Comparison of ENCODE assay signal across 1 cellular context in the genomic region with DNA sequence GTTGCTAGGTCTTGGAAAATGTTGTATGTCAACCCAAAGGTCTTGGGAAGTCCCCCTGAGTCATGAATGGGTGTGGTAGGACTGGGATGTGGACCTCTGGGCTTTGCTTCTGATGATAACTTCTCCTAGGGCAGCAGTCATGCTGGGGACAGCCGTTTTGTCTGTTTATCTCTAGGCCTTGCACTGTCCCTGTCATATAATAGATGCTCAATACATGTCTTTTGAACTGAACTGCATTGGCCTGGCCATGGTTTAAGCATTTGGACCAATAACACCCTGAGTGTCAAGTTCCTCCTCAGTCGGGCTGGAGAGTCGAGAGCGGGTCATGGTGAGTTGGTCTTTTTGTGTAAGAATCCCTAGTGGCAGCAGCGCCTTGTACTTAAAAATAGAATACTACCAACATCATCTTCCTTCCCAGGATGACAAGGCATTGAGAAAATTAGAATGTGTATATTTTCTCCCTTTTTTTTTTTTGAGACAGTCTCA.
A peak's percentile ranks its signal among the peaks of the same experiment; 100 is the strongest.
TF ChIP-seq lines count a peak whose summit lies in the region.

No MANE protein-coding gene starts in this region.

TF ChIP-seq in K562, 482 proteins besides CTCF, POLR2A, EP300 and RAD21 (continued from another document and continues in another):
- no peak for TF ChIP-seq ZNF3 (CRISPR knock-in tag; IDR thresholded peaks at IDR 0.05)
- no peak for TF ChIP-seq ASH1L (IDR thresholded peaks at IDR 0.05; ENCODE audit: borderline replicate concordance, low read depth, partially characterized antibody)
- no peak for TF ChIP-seq NEUROD1 (IDR thresholded peaks at IDR 0.05; ENCODE audit: borderline replicate concordance, low read depth, low read length, partially characterized antibody)
- peak; percentile 77 for TF ChIP-seq NFE2 (IDR thresholded peaks at IDR 0.05; ENCODE audit: low read depth)
- TF ChIP-seq EHMT2 (IDR thresholded peaks at IDR 0.05): peak; percentile 87
- no peak for TF ChIP-seq HMG20A (CRISPR knock-in tag; conservative IDR thresholded peaks at IDR 0.05)
- no peak for TF ChIP-seq NR1H2 (CRISPR knock-in tag; IDR thresholded peaks at IDR 0.05)
- no peak for TF ChIP-seq ZNF431 (CRISPR knock-in tag; IDR thresholded peaks at IDR 0.05)
- no peak for TF ChIP-seq SREBF2 (CRISPR knock-in tag; IDR thresholded peaks at IDR 0.05)
- no peak for TF ChIP-seq ZNF212 (CRISPR knock-in tag; IDR thresholded peaks at IDR 0.05)
- TF ChIP-seq PHF21A (IDR thresholded peaks at IDR 0.05; ENCODE audit: borderline replicate concordance, low read depth): no peak
- TF ChIP-seq, protein P1, sequence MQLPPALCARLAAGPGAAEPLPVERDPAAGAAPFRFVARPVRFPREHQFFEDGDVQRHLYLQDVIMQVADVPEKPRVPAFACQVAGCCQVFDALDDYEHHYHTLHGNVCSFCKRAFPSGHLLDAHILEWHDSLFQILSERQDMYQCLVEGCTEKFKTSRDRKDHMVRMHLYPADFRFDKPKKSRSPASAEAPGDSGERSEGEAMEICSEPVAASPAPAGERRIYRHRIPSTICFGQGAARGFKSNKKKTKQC (CRISPR knock-in tag; IDR thresholded peaks at IDR 0.05): no peak
- TF ChIP-seq HMGN3 (IDR thresholded peaks at IDR 0.05; ENCODE audit: borderline replicate concordance, extremely low read depth, insufficient read length, low read depth, low read length): no peak
- TF ChIP-seq CBX8 (IDR thresholded peaks at IDR 0.05; ENCODE audit: borderline replicate concordance, extremely low read depth, low read depth, low read length, poor library complexity, severe bottlenecking): no peak
- TF ChIP-seq HSF4 (CRISPR knock-in tag; IDR thresholded peaks at IDR 0.05; ENCODE audit: borderline replicate concordance): no peak
- no peak; the same call in 1 of the 2 replicates for TF ChIP-seq RNF2 (IDR thresholded peaks at IDR 0.05)
- no peak for TF ChIP-seq NFE2L1 (tag; IDR thresholded peaks at IDR 0.05; ENCODE audit: borderline replicate concordance, low read depth)
- TF ChIP-seq FOXK2 (conservative IDR thresholded peaks at IDR 0.05 in 1 of 2, IDR thresholded peaks at IDR 0.05 in 1 of 2; ENCODE audit: low read depth in 2 of 2): peak; percentile 45 to 52; a peak in 2 of 4 replicates
- TF ChIP-seq TOE1 (IDR thresholded peaks at IDR 0.05; ENCODE audit: borderline replicate concordance): peak; percentile 53; the same call in 1 of the 2 replicates
- TF ChIP-seq TOE1 (CRISPR knock-in tag; IDR thresholded peaks at IDR 0.05; ENCODE audit: borderline replicate concordance, low read depth): no peak
- TF ChIP-seq SMAD1 (IDR thresholded peaks at IDR 0.05; ENCODE audit: low read depth, low read length, partially characterized antibody): no peak
- no peak for TF ChIP-seq BDP1 (IDR thresholded peaks at IDR 0.05; ENCODE audit: insufficient read depth, insufficient read length)
- no peak for TF ChIP-seq XRCC3 (IDR thresholded peaks at IDR 0.05)
- TF ChIP-seq ATF7 (IDR thresholded peaks at IDR 0.05): peak; percentile 46; the same call in 1 of the 2 replicates
- TF ChIP-seq MEF2A (IDR thresholded peaks at IDR 0.05; ENCODE audit: control insufficient read depth, low read depth, low read length): peak; percentile 61; the same call in 1 of the 2 replicates
- TF ChIP-seq, protein P2, sequence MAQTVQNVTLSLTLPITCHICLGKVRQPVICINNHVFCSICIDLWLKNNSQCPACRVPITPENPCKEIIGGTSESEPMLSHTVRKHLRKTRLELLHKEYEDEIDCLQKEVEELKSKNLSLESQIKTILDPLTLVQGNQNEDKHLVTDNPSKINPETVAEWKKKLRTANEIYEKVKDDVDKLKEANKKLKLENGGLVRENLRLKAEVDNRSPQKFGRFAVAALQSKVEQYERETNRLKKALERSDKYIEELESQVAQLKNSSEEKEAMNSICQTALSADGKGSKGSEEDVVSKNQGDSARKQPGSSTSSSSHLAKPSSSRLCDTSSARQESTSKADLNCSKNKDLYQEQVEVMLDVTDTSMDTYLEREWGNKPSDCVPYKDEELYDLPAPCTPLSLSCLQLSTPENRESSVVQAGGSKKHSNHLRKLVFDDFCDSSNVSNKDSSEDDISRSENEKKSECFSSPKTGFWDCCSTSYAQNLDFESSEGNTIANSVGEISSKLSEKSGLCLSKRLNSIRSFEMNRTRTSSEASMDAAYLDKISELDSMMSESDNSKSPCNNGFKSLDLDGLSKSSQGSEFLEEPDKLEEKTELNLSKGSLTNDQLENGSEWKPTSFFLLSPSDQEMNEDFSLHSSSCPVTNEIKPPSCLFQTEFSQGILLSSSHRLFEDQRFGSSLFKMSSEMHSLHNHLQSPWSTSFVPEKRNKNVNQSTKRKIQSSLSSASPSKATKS (CRISPR knock-in tag; IDR thresholded peaks at IDR 0.05): no peak
- TF ChIP-seq ATF1 (CRISPR knock-in tag; IDR thresholded peaks at IDR 0.05): no peak
- TF ChIP-seq ATF1 (tag; IDR thresholded peaks at IDR 0.05): peak; percentile 11; the same call in 1 of the 2 replicates
- no peak for TF ChIP-seq ZNF253 (CRISPR knock-in tag; conservative IDR thresholded peaks at IDR 0.05)
- no peak for TF ChIP-seq ZNF699 (CRISPR knock-in tag; IDR thresholded peaks at IDR 0.05; ENCODE audit: insufficient replicate concordance)
- no peak for TF ChIP-seq ZNF407 (IDR thresholded peaks at IDR 0.05; ENCODE audit: low read depth)
- TF ChIP-seq PHTF2 (CRISPR knock-in tag; IDR thresholded peaks at IDR 0.05): no peak
- peak; percentile 81 to 91; a peak in 3 of 4 replicates for TF ChIP-seq KDM1A (IDR thresholded peaks at IDR 0.05)
- TF ChIP-seq ILK (tag; IDR thresholded peaks at IDR 0.05; ENCODE audit: borderline replicate concordance, low read depth): no peak
- TF ChIP-seq, protein P3, sequence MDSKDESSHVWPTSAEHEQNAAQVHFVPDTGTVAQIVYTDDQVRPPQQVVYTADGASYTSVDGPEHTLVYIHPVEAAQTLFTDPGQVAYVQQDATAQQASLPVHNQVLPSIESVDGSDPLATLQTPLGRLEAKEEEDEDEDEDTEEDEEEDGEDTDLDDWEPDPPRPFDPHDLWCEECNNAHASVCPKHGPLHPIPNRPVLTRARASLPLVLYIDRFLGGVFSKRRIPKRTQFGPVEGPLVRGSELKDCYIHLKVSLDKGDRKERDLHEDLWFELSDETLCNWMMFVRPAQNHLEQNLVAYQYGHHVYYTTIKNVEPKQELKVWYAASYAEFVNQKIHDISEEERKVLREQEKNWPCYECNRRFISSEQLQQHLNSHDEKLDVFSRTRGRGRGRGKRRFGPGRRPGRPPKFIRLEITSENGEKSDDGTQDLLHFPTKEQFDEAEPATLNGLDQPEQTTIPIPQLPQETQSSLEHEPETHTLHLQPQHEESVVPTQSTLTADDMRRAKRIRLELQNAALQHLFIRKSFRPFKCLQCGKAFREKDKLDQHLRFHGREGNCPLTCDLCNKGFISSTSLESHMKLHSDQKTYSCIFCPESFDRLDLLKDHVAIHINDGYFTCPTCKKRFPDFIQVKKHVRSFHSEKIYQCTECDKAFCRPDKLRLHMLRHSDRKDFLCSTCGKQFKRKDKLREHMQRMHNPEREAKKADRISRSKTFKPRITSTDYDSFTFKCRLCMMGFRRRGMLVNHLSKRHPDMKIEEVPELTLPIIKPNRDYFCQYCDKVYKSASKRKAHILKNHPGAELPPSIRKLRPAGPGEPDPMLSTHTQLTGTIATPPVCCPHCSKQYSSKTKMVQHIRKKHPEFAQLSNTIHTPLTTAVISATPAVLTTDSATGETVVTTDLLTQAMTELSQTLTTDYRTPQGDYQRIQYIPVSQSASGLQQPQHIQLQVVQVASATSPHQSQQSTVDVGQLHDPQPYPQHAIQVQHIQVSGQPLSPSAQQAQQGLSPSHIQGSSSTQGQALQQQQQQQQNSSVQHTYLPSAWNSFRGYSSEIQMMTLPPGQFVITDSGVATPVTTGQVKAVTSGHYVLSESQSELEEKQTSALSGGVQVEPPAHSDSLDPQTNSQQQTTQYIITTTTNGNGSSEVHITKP (IDR thresholded peaks at IDR 0.05; ENCODE audit: partially characterized antibody): peak; percentile 80
- no peak for TF ChIP-seq ZNF12 (CRISPR knock-in tag; IDR thresholded peaks at IDR 0.05)
- no peak for TF ChIP-seq MCM3 (IDR thresholded peaks at IDR 0.05)
- no peak for TF ChIP-seq ZFX (CRISPR knock-in tag; IDR thresholded peaks at IDR 0.05)
- TF ChIP-seq SIN3A (IDR thresholded peaks at IDR 0.05; ENCODE audit: borderline replicate concordance in 2 of 2, control insufficient read depth in 1 of 2, low read depth in 2 of 2, low read length in 2 of 2): no peak
- no peak for TF ChIP-seq SMC3 (conservative IDR thresholded peaks at IDR 0.05; ENCODE audit: insufficient read depth, low read depth, low read length)
- TF ChIP-seq, protein P4, sequence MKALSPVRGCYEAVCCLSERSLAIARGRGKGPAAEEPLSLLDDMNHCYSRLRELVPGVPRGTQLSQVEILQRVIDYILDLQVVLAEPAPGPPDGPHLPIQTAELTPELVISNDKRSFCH (CRISPR knock-in tag; IDR thresholded peaks at IDR 0.05): no peak
- TF ChIP-seq, protein P4 (tag; IDR thresholded peaks at IDR 0.05): no peak
- TF ChIP-seq ZNF354B (CRISPR knock-in tag; IDR thresholded peaks at IDR 0.05): no peak
- 0 out of 2 replicates have a peak, but pooled peaks have one; percentile 32 for TF ChIP-seq ZEB2 (IDR thresholded peaks at IDR 0.05)
- no peak for TF ChIP-seq KAT8 (IDR thresholded peaks at IDR 0.05; ENCODE audit: low read depth)
- TF ChIP-seq POLR3A (IDR thresholded peaks at IDR 0.05; ENCODE audit: borderline replicate concordance, extremely low read depth, insufficient read depth, insufficient read length): no peak
- TF ChIP-seq ARID1B (IDR thresholded peaks at IDR 0.05): peak; percentile 87
- TF ChIP-seq ETV5 (CRISPR knock-in tag; IDR thresholded peaks at IDR 0.05; ENCODE audit: low read depth): peak; percentile 55; the same call in 1 of the 2 replicates
- TF ChIP-seq SPI1 (IDR thresholded peaks at IDR 0.05; ENCODE audit: borderline replicate concordance, low read depth, low read length): no peak
- TF ChIP-seq E4F1 (CRISPR knock-in tag; IDR thresholded peaks at IDR 0.05; ENCODE audit: borderline replicate concordance): no peak
